9 cellular contexts compared by ENCODE assay signal in genomic region chr11:34266090-34266912, GRCh38.
DNase-seq lines count a peak whose midpoint lies in the region; ATAC-seq and TF ChIP-seq lines count a peak whose summit lies in the region.
"Had no signal": no experiment of that assay in that cellular context is flagged by ENCODE, and none has a peak within 500 bp of the region (broad histone marks: within the 10 kb centered on the region; RNA-seq: fewer than 3 reads in every experiment).

No MANE protein-coding gene starts in this region.

- H3K36me3 Mint-ChIP-seq in neural crest cell (ENCODE audit: low read depth): no peaks in the 10 kb centered on the region
- no peaks in the 10 kb centered on the region for H3K36me3 Mint-ChIP-seq in activated naive CD4-positive, alpha-beta T cell treated with anti-CD3 and anti-CD28 coated beads, Interleukin-2, amount 50 U/mL, for 72 hours

- H3K4me3 ChIP-seq in BLaER1 (no peak overlapping the region), upper lobe of right lung (no peak overlapping the region)
- H3K4me3 ChIP-seq: SJCRH30 had no signal

- peaks cover 43% of the 10 kb centered on the region for H3K4me1 ChIP-seq in BLaER1
- peaks cover 5% of the 10 kb centered on the region for H3K4me1 ChIP-seq in upper lobe of right lung

- no peak for ATAC-seq in upper lobe of right lung
- ATAC-seq in HG03442 (IDR thresholded peaks at IDR 0.05; ENCODE audit: unreplicated experiment): no peak
- ATAC-seq in activated naive CD4-positive, alpha-beta T cell treated with anti-CD3 and anti-CD28 coated beads, Interleukin-2, amount 50 U/mL, for 72 hours: no peak

- H3K27ac ChIP-seq in BLaER1 (peak overlapping the region; percentile 40; the same call in 1 of the 2 replicates), upper lobe of right lung (no peak overlapping the region)
- H3K27ac ChIP-seq: SJCRH30 had no signal

- H3K36me3 ChIP-seq in BLaER1 (no peaks in the 10 kb centered on the region), upper lobe of right lung (no peaks in the 10 kb centered on the region)
- H3K36me3 ChIP-seq: SJCRH30 had no signal

- peak overlapping the region; percentile 94 for H3K27ac Mint-ChIP-seq in neural crest cell (ENCODE audit: unreplicated experiment)
- no peak overlapping the region for H3K27ac Mint-ChIP-seq in activated naive CD4-positive, alpha-beta T cell treated with anti-CD3 and anti-CD28 coated beads, Interleukin-2, amount 50 U/mL, for 72 hours

- H3K9me3 ChIP-seq in BLaER1 (no peaks in the 10 kb centered on the region), upper lobe of right lung (no peaks in the 10 kb centered on the region)
- H3K9me3 ChIP-seq: SJCRH30 had no signal

- no peaks in the 10 kb centered on the region for H3K27me3 Mint-ChIP-seq in neural crest cell (ENCODE audit: low read depth)

- no peak overlapping the region; the same call in 1 of the 2 replicates for H3K9ac ChIP-seq in BLaER1

- H3K4me2 ChIP-seq in BLaER1: peak overlapping the region; percentile 67

- no peaks in the 10 kb centered on the region for H3K9me3 Mint-ChIP-seq in neural crest cell
- H3K9me3 Mint-ChIP-seq in activated naive CD4-positive, alpha-beta T cell treated with anti-CD3 and anti-CD28 coated beads, Interleukin-2, amount 50 U/mL, for 72 hours: no peaks in the 10 kb centered on the region

- no peaks in the 10 kb centered on the region for H4K20me1 ChIP-seq in BLaER1

- no peak for TF ChIP-seq CTCF in neural crest cell (conservative IDR thresholded peaks at IDR 0.05)
- TF ChIP-seq CTCF in upper lobe of right lung (IDR thresholded peaks at IDR 0.05): no peak

- H3K4me1 Mint-ChIP-seq in neural crest cell: peaks cover 49% of the 10 kb centered on the region

- H3K4me3 Mint-ChIP-seq in neural crest cell: peak overlapping the region; percentile 72

- intact Hi-C loops in upper lobe of right lung (cut with DNase I): no loop called here

- H3K27me3 ChIP-seq in BLaER1 (no peaks in the 10 kb centered on the region), upper lobe of right lung (no peaks in the 10 kb centered on the region)
- H3K27me3 ChIP-seq: SJCRH30 had no signal

- DNase-seq in NOMO-1 (lab: John Stamatoyannopoulos, UW; ENCODE audit: unreplicated experiment in 2 of 2): peak; percentile 37 to 53
- peak; percentile 61 for DNase-seq in dedifferentiated amniotic fluid mesenchymal stem cell (ENCODE audit: extremely low spot score)
- no peak for DNase-seq in neural crest cell (ENCODE audit: low read depth, low spot score)
- no peak for DNase-seq in upper lobe of right lung
- no peak for DNase-seq in activated naive CD4-positive, alpha-beta T cell treated with anti-CD3 and anti-CD28 coated beads, Interleukin-2, amount 50 U/mL, for 72 hours (ENCODE audit: low spot score in 2 of 2)
- no peak for DNase-seq in NCI-H1694 treated with DMSO at 0.1 percent for 48 hours (lab: John Stamatoyannopoulos, UW)

Comparison
In these comparisons a context has a peak if more than half of its experiments do, and no peak if none do; other contexts are left out.
1. DNase-seq: peak in NOMO-1 (2 of 2) and dedifferentiated amniotic fluid mesenchymal stem cell (single experiment); none in neural crest cell (single experiment), upper lobe of right lung (single experiment), activated naive CD4-positive, alpha-beta T cell treated with anti-CD3 and anti-CD28 coated beads, Interleukin-2, amount 50 U/mL, for 72 hours (0 of 2) and NCI-H1694 treated with DMSO at 0.1 percent for 48 hours (single experiment).